ENCODE assay signal across 21 cellular contexts in the genomic region with DNA sequence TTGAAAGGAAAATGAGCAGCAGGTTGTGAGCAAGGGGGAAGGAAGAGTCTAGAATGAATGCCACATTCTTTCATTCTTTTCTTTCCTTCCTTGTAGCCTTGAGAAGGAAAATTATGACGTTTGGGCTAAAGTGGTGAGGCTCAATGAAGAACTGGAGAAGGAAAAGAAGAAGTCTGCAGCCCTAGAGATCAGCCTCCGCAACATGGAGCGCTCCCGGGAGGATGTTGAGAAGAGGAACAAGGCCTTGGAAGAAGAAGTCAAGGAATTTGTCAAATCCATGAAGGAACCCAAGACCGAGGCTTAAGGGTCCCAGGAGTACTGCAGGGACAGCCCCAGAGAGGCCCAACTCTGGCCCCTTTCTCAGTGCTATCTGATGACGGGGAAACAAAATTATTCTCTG. TPM values are rescaled to one million over a fixed set of nuclear protein-coding genes. Genes with fewer than 3 reads are reported as not detected.
DNase-seq lines count a peak whose midpoint lies in the region; ATAC-seq and TF ChIP-seq lines count a peak whose summit lies in the region.
"Had no signal": no experiment of that assay in that cellular context is flagged by ENCODE, and none has a peak within 500 bp of the region (broad histone marks: within the 10 kb centered on the region; RNA-seq: fewer than 3 reads in every experiment).

No MANE protein-coding gene starts in this region.

- no peak for TF ChIP-seq CTCF in CD14-positive monocyte (IDR thresholded peaks at IDR 0.05)

- intact Hi-C loops in CD14-positive monocyte (cut with micrococcal nuclease), result no loop called here

- H3K27me3 Mint-ChIP-seq in T-helper 1 cell treated with Interleukin-12 subunit alpha and Interleukin-12 subunit beta and Interleukin-4 antibody, amounts not matched to agents 30 μg/mL and 1 μg/mL, for 36 hours (ENCODE audit: low read depth), result no peaks in the 10 kb centered on the region
- H3K27me3 Mint-ChIP-seq in CD14-positive monocyte (ENCODE audit: low read depth in 3 of 3) (no peaks in the 10 kb centered on the region), T-helper 17 cell (no peaks in the 10 kb centered on the region), immature natural killer cell (ENCODE audit: low read depth in 3 of 3) (peaks cover 7 to 8% (median 8%) of the 10 kb centered on the region in 3 donors)

- no peak overlapping the region for H3K4me3 Mint-ChIP-seq in T-helper 1 cell treated with Interleukin-12 subunit alpha and Interleukin-12 subunit beta and Interleukin-4 antibody, amounts not matched to agents 30 μg/mL and 1 μg/mL, for 36 hours
- H3K4me3 Mint-ChIP-seq in CD14-positive monocyte (no peak overlapping the region), T-helper 17 cell (no peak overlapping the region), immature natural killer cell (no peak overlapping the region)
- H3K4me3 Mint-ChIP-seq: H9 had no signal

- no peak for DNase-seq in T-helper 1 cell
- DNase-seq in CD14-positive monocyte (ENCODE audit: low spot score), result no peak
- DNase-seq in T-helper 17 cell, result no peak
- DNase-seq in immature natural killer cell, result no peak
- DNase-seq in HPDE6-E6E7 (ENCODE audit: extremely low spot score), result no peak
- DNase-seq in stimulated activated CD4-positive, alpha-beta T cell treated with anti-CD3 and anti-CD28 coated beads, Interleukin-4, amount 100 ng/mL, for 1 hour, result no peak
- DNase-seq: COR-L47, GF-D8, H9, Kasumi-1, left cardiac atrium, MV-4-11, NCI-H1694, NCI-H524 treated with DMSO at 0.1 percent for 48 hours had no signal

- peaks cover 48% of the 10 kb centered on the region for H3K4me1 Mint-ChIP-seq in T-helper 1 cell treated with Interleukin-12 subunit alpha and Interleukin-12 subunit beta and Interleukin-4 antibody, amounts not matched to agents 30 μg/mL and 1 μg/mL, for 36 hours (ENCODE audit: low read depth)
- H3K4me1 Mint-ChIP-seq in CD14-positive monocyte (peaks cover 42% of the 10 kb centered on the region), T-helper 17 cell (peaks cover 49% of the 10 kb centered on the region), immature natural killer cell (peaks cover 41 to 77% of the 10 kb centered on the region in 2 donors)

- peak overlapping the region; percentile 43 for H3K27ac Mint-ChIP-seq in T-helper 1 cell treated with Interleukin-12 subunit alpha and Interleukin-12 subunit beta and Interleukin-4 antibody, amounts not matched to agents 30 μg/mL and 1 μg/mL, for 36 hours
- peak overlapping the region; percentile 38 to 88 (median 61) for H3K27ac Mint-ChIP-seq in CD14-positive monocyte
- peak overlapping the region; percentile 49 for H3K27ac Mint-ChIP-seq in T-helper 17 cell
- peak overlapping the region; percentile 63 to 79 (median 72) for H3K27ac Mint-ChIP-seq in immature natural killer cell
- H3K27ac Mint-ChIP-seq: H9 had no signal

- H3K36me3 Mint-ChIP-seq in T-helper 1 cell treated with Interleukin-12 subunit alpha and Interleukin-12 subunit beta and Interleukin-4 antibody, amounts not matched to agents 30 μg/mL and 1 μg/mL, for 36 hours (ENCODE audit: low read depth), result peaks cover 63% of the 10 kb centered on the region
- H3K36me3 Mint-ChIP-seq in CD14-positive monocyte, result peaks cover 66 to 80% of the 10 kb centered on the region in 2 donors
- peaks cover 16% of the 10 kb centered on the region for H3K36me3 Mint-ChIP-seq in T-helper 17 cell (ENCODE audit: low read depth)
- peaks cover 20 to 57% (median 32%) of the 10 kb centered on the region in 3 donors for H3K36me3 Mint-ChIP-seq in immature natural killer cell

- no peaks in the 10 kb centered on the region for H3K9me3 ChIP-seq in T-helper 17 cell (ENCODE audit: control insufficient read depth, low read length, poor library complexity, severe bottlenecking)
- H3K9me3 ChIP-seq: SJSA1 had no signal

- ATAC-seq in T-helper 17 cell, result no peak
- ATAC-seq in HG03439 (IDR thresholded peaks at IDR 0.05; ENCODE audit: unreplicated experiment), result no peak
- ATAC-seq: left cardiac atrium had no signal

- H3K9me3 Mint-ChIP-seq in T-helper 1 cell treated with Interleukin-12 subunit alpha and Interleukin-12 subunit beta and Interleukin-4 antibody, amounts not matched to agents 30 μg/mL and 1 μg/mL, for 36 hours, result no peaks in the 10 kb centered on the region
- H3K9me3 Mint-ChIP-seq in CD14-positive monocyte, result no peaks in the 10 kb centered on the region
- H3K9me3 Mint-ChIP-seq in immature natural killer cell, result no peaks in the 10 kb centered on the region
- H3K9me3 Mint-ChIP-seq: H9 had no signal

RNA-seq across cellular contexts. Expression of a gene that starts 45.3 kb away (rescaled TPM):
- not detected for polyA plus RNA-seq in CD14-positive monocyte
- total RNA-seq in T-helper 17 cell, result not detected
- polyA plus RNA-seq in immature natural killer cell, result not detected
- total RNA-seq: chondrocyte, H9, osteoblast, SJSA1, skeletal muscle tissue, ureter had no signal
